Comparison of ENCODE assay signal across 8 cellular contexts in the genomic region with DNA sequence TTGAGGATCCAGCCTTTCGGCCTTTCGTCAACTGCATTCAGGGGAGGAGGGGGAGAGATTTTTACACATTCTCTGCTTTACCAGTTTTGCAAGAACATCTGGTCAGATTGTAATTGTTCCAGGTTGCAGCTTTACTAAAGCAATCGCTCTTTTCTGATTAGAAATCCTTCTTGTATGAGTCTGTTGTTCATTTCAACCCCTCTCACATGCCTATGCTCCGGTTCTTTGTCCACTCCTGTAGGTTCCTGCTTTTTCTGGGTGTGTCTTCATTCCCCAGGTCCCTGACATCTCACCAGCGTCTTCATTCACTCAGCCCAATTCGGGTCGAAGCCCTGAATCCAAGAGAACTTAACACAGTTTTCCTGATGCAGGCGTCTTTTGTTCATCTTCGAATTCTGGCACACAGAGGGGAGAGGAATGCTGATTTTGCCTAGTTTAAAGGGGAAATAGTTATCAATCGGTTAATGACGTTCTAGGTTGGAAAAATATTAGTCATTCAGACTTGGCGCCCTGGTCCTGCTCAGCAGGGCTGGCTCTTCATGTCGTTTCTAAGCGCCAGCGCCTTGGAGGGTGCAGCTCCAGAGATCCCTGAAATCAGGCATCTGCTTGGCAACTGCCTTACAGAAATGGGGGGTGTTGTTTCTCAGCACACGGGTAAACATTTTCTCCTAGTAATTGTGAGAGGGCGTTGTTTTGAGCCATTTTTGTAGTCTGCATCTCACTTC. TPM values are rescaled to one million over a fixed set of nuclear protein-coding genes. Genes with fewer than 3 reads are reported as not detected.
DNase-seq lines count a peak whose midpoint lies in the region; ATAC-seq, FAIRE-seq and TF ChIP-seq lines count a peak whose summit lies in the region.

No MANE protein-coding gene starts in this region.

- DNase-seq in SK-N-SH (no peak), K562 (ENCODE audit: extremely low read depth in 1 of 4, low spot score in 3 of 4) (peak in 1 of 4 experiments; percentile 44), inferior parietal cortex (ENCODE audit: extremely low spot score) (peak; percentile 52), thoracic aorta (ENCODE audit: low spot score) (no peak), activated gamma-delta T cell treated with Interleukin-2 at 50 U/mL for 16 hours (no peak)

- WGBS in SK-N-SH (ENCODE audit: low lambda C conversion rate): 93% methylated on average over 17 of the region's 17 CpGs
- WGBS in K562 (ENCODE audit: insufficient coverage, low coverage, missing lambda C conversion rate): 48% methylated on average over 17 of the region's 17 CpGs

- no peak for ATAC-seq in SK-N-SH treated with all-trans-retinoic acid at 6 μM for 48 hours
- peak; percentile 8; the same call in 1 of the 3 replicates for ATAC-seq in K562
- no peak for ATAC-seq in thoracic aorta (ENCODE audit: insufficient number of reproducible peaks, low FRiP score, low read depth)
- ATAC-seq in GM19455 (IDR thresholded peaks at IDR 0.05; ENCODE audit: unreplicated experiment): no peak
- ATAC-seq in GM21786 (IDR thresholded peaks at IDR 0.05; ENCODE audit: unreplicated experiment): no peak

- no peaks in the 10 kb centered on the region for H3K9me2 ChIP-seq in SK-N-SH

- no peak for TF ChIP-seq POLR2A in K562 (conservative IDR thresholded peaks at IDR 0.05)

- H3K4me3 ChIP-seq in SK-N-SH (ENCODE audit: low read depth in 2 of 2, low read length in 1 of 2) (no peak overlapping the region), K562 (peak overlapping the region; percentile 52), thoracic aorta (peak overlapping the region; percentile 79)

- no peak for TF ChIP-seq CTCF in SK-N-SH (IDR thresholded peaks at IDR 0.05)
- no peak for TF ChIP-seq CTCF in K562 (IDR thresholded peaks at IDR 0.05 in 2 of 3, conservative IDR thresholded peaks at IDR 0.05 in 1 of 3; ENCODE audit: insufficient read depth in 2 of 3, low read depth in 1 of 3, low read length in 3 of 3)
- no peak for TF ChIP-seq CTCF in thoracic aorta (IDR thresholded peaks at IDR 0.05)

- H3F3A ChIP-seq in SK-N-SH (replicated peaks; ENCODE audit: insufficient read depth): peaks cover 15% of the 10 kb centered on the region

- TF ChIP-seq EP300 in SK-N-SH (IDR thresholded peaks at IDR 0.05; ENCODE audit: borderline replicate concordance in 1 of 2, low read depth in 1 of 2, low read length in 1 of 2) (no peak), K562 (IDR thresholded peaks at IDR 0.05; ENCODE audit: low read length) (no peak)

- TSS peak; percentile 51 for BruUV-seq in K562 (replicated peaks; lab: Mats Ljungman, UMichigan)

- peak; percentile 26 for FAIRE-seq in K562 (lab: Jason Lieb, UNC)

- H3K36me3 ChIP-seq in SK-N-SH (replicated peaks in 1 of 2; ENCODE audit: control insufficient read depth in 1 of 2, insufficient read depth in 2 of 2, low read length in 1 of 2) (no peaks in the 10 kb centered on the region), K562 (ENCODE audit: control insufficient read depth, insufficient read depth, low read length) (no peaks in the 10 kb centered on the region), thoracic aorta (no peaks in the 10 kb centered on the region)

- POLR2A ChIA-PET in SK-N-SH (lab: Yijun Ruan, JAX) (interaction anchor here (1.0 to 1.1 kb wide), 2 partner anchors 18 to 63 kb away, joined by 3 to 4 read pairs; a partner anchor contains a TSS), K562 (lab: Yijun Ruan, JAX) (interaction anchor here (0.6 to 1.5 kb wide), 5 partner anchors 9 to 124 kb away, joined by 3 to 4 read pairs (median 3); no protein-coding TSS in a partner anchor)

- intact Hi-C loops in K562 (cut with micrococcal nuclease): loop anchor here (2.0 to 5.0 kb wide), 6 partner anchors 34 to 311 kb away; a partner anchor contains a TSS

- CTCF ChIA-PET in SK-N-SH (lab: Yijun Ruan, JAX) (interaction anchor here (0.6 to 2.6 kb wide), 6 partner anchors 10 to 311 kb away, joined by 3 to 6 read pairs (median 5); no protein-coding TSS in a partner anchor), K562 (lab: Yijun Ruan, JAX; ENCODE audit: low intra/inter-chr PET ratio) (interaction anchor here (0.7 to 1.1 kb wide), 2 partner anchors 225 to 334 kb away, joined by 3 read pairs; no protein-coding TSS in a partner anchor)

- H3K79me2 ChIP-seq in SK-N-SH (ENCODE audit: insufficient read depth): no peaks in the 10 kb centered on the region
- peaks cover 6% of the 10 kb centered on the region; the same call in 2 of the 3 replicates for H3K79me2 ChIP-seq in K562 (ENCODE audit: control insufficient read depth, insufficient read depth, low read length)

- in situ Hi-C loops in K562 (cut with MboI): loop anchor here (10.0 kb wide), 1 partner anchor 309 kb away; no protein-coding TSS in a partner anchor

- H2AFZ ChIP-seq in SK-N-SH (ENCODE audit: low read depth) (peak overlapping the region; percentile 90; the same call in 1 of the 2 replicates), K562 (ENCODE audit: low read depth, low read length) (peak overlapping the region; percentile 95)

- H3K9ac ChIP-seq in SK-N-SH (no peak overlapping the region), K562 (ENCODE audit: insufficient read depth in 1 of 2, low read depth in 2 of 2, low read length in 2 of 2) (peak overlapping the region; percentile 86 to 95; a peak in 3 of 4 replicates)

- H3K4me2 ChIP-seq in SK-N-SH (0 out of 2 replicates have a peak overlapping the region, but pooled peaks have one; percentile 62), K562 (ENCODE audit: insufficient read depth, low read length) (peak overlapping the region; percentile 84)

- H3K4me1 ChIP-seq in SK-N-SH (ENCODE audit: control insufficient read depth in 1 of 2, insufficient read depth in 2 of 2, low read depth in 1 of 2, low read length in 1 of 2) (peaks cover 2 to 16% of the 10 kb centered on the region in 2 experiments; a peak in 3 of 4 replicates), K562 (replicated peaks in 1 of 2; ENCODE audit: control insufficient read depth in 2 of 2, insufficient read depth in 2 of 2, low read length in 2 of 2) (peaks cover 18 to 26% of the 10 kb centered on the region in 2 experiments; a peak in 4 of 5 replicates), thoracic aorta (ENCODE audit: control insufficient read depth in 1 of 2, low read depth in 2 of 2) (peaks cover 5 to 26% of the 10 kb centered on the region in 2 donors)

- H3K27me3 ChIP-seq in SK-N-SH (ENCODE audit: insufficient read depth): no peaks in the 10 kb centered on the region
- H3K27me3 ChIP-seq in K562 (ENCODE audit: control insufficient read depth in 2 of 2, insufficient read depth in 2 of 2, low read length in 2 of 2): no peaks in the 10 kb centered on the region
- no peaks in the 10 kb centered on the region for H3K27me3 ChIP-seq in thoracic aorta (replicated peaks; ENCODE audit: insufficient read depth)

- no peak overlapping the region for H3K27ac ChIP-seq in SK-N-SH (ENCODE audit: low read depth in 2 of 2, low read length in 1 of 2)
- peak overlapping the region; percentile 85 for H3K27ac ChIP-seq in K562 (ENCODE audit: extremely low read depth, low read depth, low read length)
- H3K27ac ChIP-seq in thoracic aorta: no peak overlapping the region

- H3K9me3 ChIP-seq in SK-N-SH (no peaks in the 10 kb centered on the region), K562 (replicated peaks; ENCODE audit: control insufficient read depth, insufficient read depth, low read depth, low read length) (no peaks in the 10 kb centered on the region), thoracic aorta (no peaks in the 10 kb centered on the region)

- H3K9me1 ChIP-seq in K562 (ENCODE audit: control insufficient read depth, insufficient read depth, low read length): no peaks in the 10 kb centered on the region

- H4K20me1 ChIP-seq in SK-N-SH (ENCODE audit: insufficient read depth) (no peaks in the 10 kb centered on the region), K562 (replicated peaks; ENCODE audit: control insufficient read depth, insufficient read depth, low read length) (no peaks in the 10 kb centered on the region)

- TF ChIP-seq RAD21 in SK-N-SH (IDR thresholded peaks at IDR 0.05; ENCODE audit: low read length): no peak
- no peak for TF ChIP-seq RAD21 in K562 (CRISPR knock-in tag; conservative IDR thresholded peaks at IDR 0.05 in 1 of 2, IDR thresholded peaks at IDR 0.05 in 1 of 2)

TF ChIP-seq in K562, 482 proteins besides CTCF, POLR2A, EP300 and RAD21 (continues in another document):
- no peak for TF ChIP-seq STAT5A (IDR thresholded peaks at IDR 0.05; ENCODE audit: borderline replicate concordance, low read length)
- TF ChIP-seq, protein P1, sequence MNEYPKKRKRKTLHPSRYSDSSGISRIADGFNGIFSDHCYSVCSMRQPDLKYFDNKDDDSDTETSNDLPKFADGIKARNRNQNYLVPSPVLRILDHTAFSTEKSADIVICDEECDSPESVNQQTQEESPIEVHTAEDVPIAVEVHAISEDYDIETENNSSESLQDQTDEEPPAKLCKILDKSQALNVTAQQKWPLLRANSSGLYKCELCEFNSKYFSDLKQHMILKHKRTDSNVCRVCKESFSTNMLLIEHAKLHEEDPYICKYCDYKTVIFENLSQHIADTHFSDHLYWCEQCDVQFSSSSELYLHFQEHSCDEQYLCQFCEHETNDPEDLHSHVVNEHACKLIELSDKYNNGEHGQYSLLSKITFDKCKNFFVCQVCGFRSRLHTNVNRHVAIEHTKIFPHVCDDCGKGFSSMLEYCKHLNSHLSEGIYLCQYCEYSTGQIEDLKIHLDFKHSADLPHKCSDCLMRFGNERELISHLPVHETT (CRISPR knock-in tag; conservative IDR thresholded peaks at IDR 0.05 in 1 of 2, IDR thresholded peaks at IDR 0.05 in 1 of 2): 0 out of 4 replicates have a peak, but pooled peaks of 1 of the 2 experiments have one; percentile 22

RNA-seq across cellular contexts. Expression of a gene that starts 1.1 kb away (rescaled TPM):
- 6.6 and 8.1 TPM in 2 replicates for polyA plus RNA-seq in SK-N-SH (2012; rRNA removed)
- 10.8 and 12.0 TPM in 2 replicates for polyA plus RNA-seq in SK-N-SH (2012; cell fraction: cytosol; rRNA removed)
- polyA plus RNA-seq in SK-N-SH (2012; cell fraction: nucleus; rRNA removed): 5.0 and 9.9 TPM in 2 replicates
- 3.9 and 7.0 TPM in 2 replicates for total RNA-seq in K562 (2011; cell fraction: chromatin; rRNA removed; ENCODE audit: low replicate concordance)
- total RNA-seq in K562 (2011; cell fraction: nucleolus; rRNA removed): 2.5 and 3.3 TPM in 2 replicates
- 3.3 and 4.6 TPM in 2 replicates for total RNA-seq in K562 (2011; cell fraction: nucleoplasm; rRNA removed)
- total RNA-seq in K562 (2014; rRNA removed): 6.0 and 7.0 TPM in 2 replicates
- total RNA-seq in K562 (2014; rRNA removed; fragmentation: Illumina TruSeq; extraction: Trizol): 10.0 and 14.4 TPM in 2 replicates
- total RNA-seq in K562 (2015; rRNA removed; fragmentation: Illumina TruSeq; extraction: Trizol): 9.4 and 9.5 TPM in 2 replicates
- total RNA-seq in K562 (2021): 7.5 and 8.0 TPM in 2 replicates
- 17.4 and 27.6 TPM in 2 replicates for polyA plus RNA-seq in K562 (2011; rRNA removed)
- 6.6 and 11.7 TPM in 2 replicates for polyA plus RNA-seq in K562 (2011; cell fraction: cytosol; rRNA removed)
- polyA plus RNA-seq in K562 (2011; cell fraction: nucleus; rRNA removed): 7.0 and 9.7 TPM in 2 replicates
- polyA plus RNA-seq in K562 (2012): 12.9 and 14.9 TPM in 2 replicates
- 10.7 and 12.5 TPM in 2 replicates for polyA plus RNA-seq in K562 (2014; fragmentation: Illumina TruSeq; extraction: Trizol)
- 10 to 100 TPM; 19.0 to 19.7 TPM for polyA plus RNA-seq in K562 (2014; fragmentation: Nextera tagmentation; extraction: Ambion mirVana)
- 9.1 TPM in 2 replicates for polyA plus RNA-seq in K562 (2014; rRNA removed)
- polyA minus RNA-seq in K562 (2011; rRNA and poly(A)+ RNA removed): 24.3 and 33.2 TPM in 2 replicates
- 1.8 and 8.7 TPM in 2 replicates for polyA minus RNA-seq in K562 (2011; cell fraction: cytosol; rRNA and poly(A)+ RNA removed)
- 4.0 and 7.3 TPM in 2 replicates for polyA minus RNA-seq in K562 (2011; cell fraction: nucleus; rRNA and poly(A)+ RNA removed)
- 1 to 10 TPM; 6.2 to 7.3 TPM for total RNA-seq in thoracic aorta

Comparison
In these comparisons a context has a peak if more than half of its experiments do, and no peak if none do; other contexts are left out.
1. H3K4me3 ChIP-seq: peak in K562 (single experiment) and thoracic aorta (single experiment); none in SK-N-SH (0 of 2).